ENCODE assay signal across 17 cellular contexts in the genomic region with DNA sequence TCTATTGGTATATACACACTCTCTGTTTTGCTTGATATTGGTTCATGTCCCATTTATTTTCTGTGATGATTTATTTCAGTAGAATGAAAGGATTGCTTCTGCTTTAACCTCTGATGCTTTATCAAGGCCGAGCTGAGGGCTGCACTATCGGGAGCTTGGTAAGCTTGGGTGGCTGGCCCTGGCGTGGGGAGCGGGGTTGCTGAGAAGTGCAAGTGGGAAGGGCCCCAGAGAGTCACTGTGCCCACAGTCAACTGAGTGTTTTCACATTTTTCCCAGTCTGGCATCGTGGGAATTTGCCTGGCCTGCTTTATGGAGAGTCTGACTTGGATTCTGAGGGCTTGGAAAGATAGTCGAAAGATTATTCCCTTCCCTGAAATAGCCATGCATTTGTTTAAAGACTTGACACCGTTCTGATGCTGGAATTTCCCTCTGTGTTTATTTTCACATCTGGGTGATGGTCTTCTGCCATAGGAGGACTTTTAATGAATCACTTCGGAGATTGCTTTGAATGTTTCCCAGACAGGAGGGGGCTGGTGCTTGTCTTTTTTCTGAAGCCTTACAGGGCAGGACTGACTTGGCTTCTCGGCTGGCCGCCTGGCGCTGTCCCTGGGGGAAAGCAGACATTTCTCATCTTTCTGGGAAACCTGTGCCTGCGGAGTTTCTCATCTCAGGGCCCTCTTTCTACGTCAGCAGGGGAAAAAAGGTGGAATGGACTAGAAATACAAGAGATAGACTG.
A peak's percentile ranks its signal among the peaks of the same experiment; 100 is the strongest.
DNase-seq lines count a peak whose midpoint lies in the region; ATAC-seq and TF ChIP-seq lines count a peak whose summit lies in the region.
"Had no signal": no experiment of that assay in that cellular context is flagged by ENCODE, and none has a peak within 500 bp of the region (broad histone marks: within the 10 kb centered on the region; RNA-seq: fewer than 3 reads in every experiment).

No MANE protein-coding gene starts in this region.

- H3K9me2 ChIP-seq in hepatocyte (replicated peaks; ENCODE audit: insufficient read depth): no peaks in the 10 kb centered on the region

- peak; percentile 61 for DNase-seq in GM03348 (ENCODE audit: low spot score)
- peak; percentile 89 for DNase-seq in astrocyte of the spinal cord (ENCODE audit: low read depth, low spot score)
- peak; percentile 43 for DNase-seq in hepatocyte (ENCODE audit: low spot score)
- no peak for DNase-seq in activated effector memory CD4-positive, alpha-beta T cell treated with Interleukin-2 at 50 U/mL for 16 hours
- no peak for DNase-seq in NCI-H69 (lab: John Stamatoyannopoulos, UW)
- DNase-seq in NCI-H82 (lab: John Stamatoyannopoulos, UW): no peak
- no peak for DNase-seq in activated T-cell treated with anti-CD3 and anti-CD28 coated beads, Interleukin-2, amount 50 U/mL, for 4 hours
- DNase-seq: activated naive CD4-positive, alpha-beta T cell treated with anti-CD3 and anti-CD28 coated beads, Interleukin-2, amount 10 ng/mL, durations not matched to agents 7 days and 5 days; colonic mucosa; DND-41; stimulated activated CD4-positive, alpha-beta T cell treated with anti-CD3 and anti-CD28 coated beads, Interleukin-2, amount 100 ng/mL, for 24 hours; upper lobe of right lung had no signal

- H3K79me2 ChIP-seq in hepatocyte: no peaks in the 10 kb centered on the region
- H3K79me2 ChIP-seq: parathyroid adenoma had no signal

- no peak overlapping the region for H3K9ac ChIP-seq in skeletal muscle tissue (ENCODE audit: low read depth in 1 of 3, low read length in 3 of 3)
- H3K9ac ChIP-seq: parathyroid adenoma had no signal

- no peaks in the 10 kb centered on the region for H3K36me3 Mint-ChIP-seq in activated T-cell treated with anti-CD3 and anti-CD28 coated beads, Interleukin-2, amount 50 U/mL, for 4 hours (ENCODE audit: insufficient read depth)
- H3K36me3 Mint-ChIP-seq: activated naive CD4-positive, alpha-beta T cell treated with anti-CD3 and anti-CD28 coated beads, Interleukin-2, amount 10 ng/mL, durations not matched to agents 7 days and 5 days had no signal

- H3K27ac ChIP-seq in hepatocyte (peak overlapping the region; percentile 78), skeletal muscle tissue (ENCODE audit: low read depth, low read length) (peak overlapping the region; percentile 14)
- H3K27ac ChIP-seq: C4-2B, colonic mucosa, parathyroid adenoma, SK-N-MC, upper lobe of right lung, VCaP had no signal

- no peaks in the 10 kb centered on the region for H3K9me3 Mint-ChIP-seq in activated T-cell treated with anti-CD3 and anti-CD28 coated beads, Interleukin-2, amount 50 U/mL, for 4 hours
- H3K9me3 Mint-ChIP-seq: activated naive CD4-positive, alpha-beta T cell treated with anti-CD3 and anti-CD28 coated beads, Interleukin-2, amount 10 ng/mL, durations not matched to agents 7 days and 5 days had no signal

- H3K27me3 ChIP-seq in hepatocyte (no peaks in the 10 kb centered on the region), skeletal muscle tissue (ENCODE audit: control insufficient read depth in 3 of 3, insufficient read depth in 3 of 3, low read length in 3 of 3) (peaks cover 0 to 2% (median 0%) of the 10 kb centered on the region in 3 donors)
- H3K27me3 ChIP-seq: colonic mucosa, upper lobe of right lung had no signal

- H3K4me1 ChIP-seq in hepatocyte (ENCODE audit: insufficient read depth) (no peaks in the 10 kb centered on the region), skeletal muscle tissue (ENCODE audit: control insufficient read depth in 3 of 3, insufficient read depth in 3 of 3, low read length in 3 of 3) (peaks cover 6 to 24% (median 16%) of the 10 kb centered on the region in 3 donors)
- H3K4me1 ChIP-seq: colonic mucosa had no signal

- in situ Hi-C loops in astrocyte of the spinal cord (cut with HindIII; ENCODE audit: low sequenced_read_pairs): no loop called here

- no peaks in the 10 kb centered on the region for H4K20me1 ChIP-seq in hepatocyte (ENCODE audit: insufficient read depth, poor library complexity, severe bottlenecking)

- TF ChIP-seq CTCF in astrocyte of the spinal cord (IDR thresholded peaks at IDR 0.05; ENCODE audit: low read depth, low read length) (no peak), hepatocyte (IDR thresholded peaks at IDR 0.05; ENCODE audit: poor library complexity) (no peak)

- no peak overlapping the region for H2AFZ ChIP-seq in hepatocyte
- H2AFZ ChIP-seq: parathyroid adenoma had no signal

- H3K4me3 Mint-ChIP-seq in activated T-cell treated with anti-CD3 and anti-CD28 coated beads, Interleukin-2, amount 50 U/mL, for 4 hours: no peak overlapping the region
- H3K4me3 Mint-ChIP-seq: activated naive CD4-positive, alpha-beta T cell treated with anti-CD3 and anti-CD28 coated beads, Interleukin-2, amount 10 ng/mL, durations not matched to agents 7 days and 5 days had no signal

- H3K36me3 ChIP-seq in hepatocyte (replicated peaks; ENCODE audit: insufficient read depth, low read depth): no peaks in the 10 kb centered on the region
- H3K36me3 ChIP-seq in skeletal muscle tissue (ENCODE audit: control insufficient read depth in 3 of 3, insufficient read depth in 3 of 3, low read length in 3 of 3): no peaks in the 10 kb centered on the region
- H3K36me3 ChIP-seq: colonic mucosa, upper lobe of right lung had no signal

- ATAC-seq in activated T-cell treated with anti-CD3 and anti-CD28 coated beads, Interleukin-2, amount 50 U/mL, for 4 hours: no peak
- ATAC-seq: upper lobe of right lung had no signal

- no peaks in the 10 kb centered on the region for H3K4me1 Mint-ChIP-seq in activated T-cell treated with anti-CD3 and anti-CD28 coated beads, Interleukin-2, amount 50 U/mL, for 4 hours (ENCODE audit: low read depth)
- H3K4me1 Mint-ChIP-seq: activated naive CD4-positive, alpha-beta T cell treated with anti-CD3 and anti-CD28 coated beads, Interleukin-2, amount 10 ng/mL, durations not matched to agents 7 days and 5 days had no signal

- no peak overlapping the region for H3K4me2 ChIP-seq in hepatocyte

- H3K9me3 ChIP-seq in hepatocyte (ENCODE audit: low read depth) (no peaks in the 10 kb centered on the region), skeletal muscle tissue (ENCODE audit: control insufficient read depth in 3 of 3, low read length in 3 of 3) (no peaks in the 10 kb centered on the region)
- H3K9me3 ChIP-seq: colonic mucosa, upper lobe of right lung had no signal

- WGBS in hepatocyte (ENCODE audit: low lambda C conversion rate, missing lambda C conversion rate): 67% methylated on average over 13 of the region's 13 CpGs

- no peak overlapping the region for H3K4me3 ChIP-seq in astrocyte of the spinal cord (ENCODE audit: low read depth, low read length)
- H3K4me3 ChIP-seq in hepatocyte: no peak overlapping the region
- H3K4me3 ChIP-seq in skeletal muscle tissue (ENCODE audit: low read length in 3 of 3): no peak overlapping the region
- H3K4me3 ChIP-seq: colonic mucosa, SK-N-MC, upper lobe of right lung had no signal

- H3K27me3 Mint-ChIP-seq in activated T-cell treated with anti-CD3 and anti-CD28 coated beads, Interleukin-2, amount 50 U/mL, for 4 hours (ENCODE audit: low read depth): peaks cover 5% of the 10 kb centered on the region
- H3K27me3 Mint-ChIP-seq: activated naive CD4-positive, alpha-beta T cell treated with anti-CD3 and anti-CD28 coated beads, Interleukin-2, amount 10 ng/mL, durations not matched to agents 7 days and 5 days had no signal

Comparison
In these comparisons a context has a peak if more than half of its experiments do, and no peak if none do; other contexts are left out.
1. DNase-seq: peak in GM03348 (single experiment), astrocyte of the spinal cord (single experiment) and hepatocyte (single experiment); none in activated effector memory CD4-positive, alpha-beta T cell treated with Interleukin-2 at 50 U/mL for 16 hours (single experiment), NCI-H69 (single experiment), NCI-H82 (single experiment) and activated T-cell treated with anti-CD3 and anti-CD28 coated beads, Interleukin-2, amount 50 U/mL, for 4 hours (single experiment).